ENCODE assay signal across 8 cellular contexts in genomic region chr12:52023182-52023975, GRCh38. TPM values are rescaled to one million over a fixed set of nuclear protein-coding genes. Genes with fewer than 3 reads are reported as not detected.
A peak's percentile ranks its signal among the peaks of the same experiment; 100 is the strongest.
DNase-seq lines count a peak whose midpoint lies in the region; TF ChIP-seq lines count a peak whose summit lies in the region.

No MANE protein-coding gene starts in this region.

- no peaks in the 10 kb centered on the region for H3K9me3 Mint-ChIP-seq in progenitor cell of endocrine pancreas (ENCODE audit: low read depth)

- no peaks in the 10 kb centered on the region for H3F3A ChIP-seq in MM.1S (ENCODE audit: insufficient read depth, low read length)

- DNase-seq in AG04449 (ENCODE audit: low read depth, low spot score) (no peak), GM19238 (ENCODE audit: insufficient read length, low spot score) (peak; percentile 90), MM.1S (peak; percentile 81), SW 1271 (lab: John Stamatoyannopoulos, UW) (peak; percentile 41 to 74), left ventricle myocardium inferior (peak; percentile 89), progenitor cell of endocrine pancreas (ENCODE audit: low spot score, unreplicated experiment) (peak; percentile 90), ureter (ENCODE audit: low spot score) (peak; percentile 89)
- DNase-seq in activated naive CD8-positive, alpha-beta T cell treated with anti-CD3 and anti-CD28 coated beads, Interleukin-2, amount 50 U/mL, for 16 hours (ENCODE audit: low read depth, low spot score) = peak; percentile 83

- CTCF ChIA-PET in AG04449 (lab: Yijun Ruan, JAX) = interaction anchor here (0.6 to 32.6 kb wide), 26 partner anchors 2 to 857 kb away, joined by 3 to 1695 read pairs (median 4); partner anchors contain the start of genes ANKRD33, ATG101, NR4A1 and SMIM41

- H3K9ac ChIP-seq in MM.1S (ENCODE audit: low read length) = peak overlapping the region; percentile 21; the same call in 1 of the 2 replicates

- no peaks in the 10 kb centered on the region for H4K20me1 ChIP-seq in MM.1S (ENCODE audit: insufficient read depth, low read length)

- H2AFZ ChIP-seq in MM.1S (ENCODE audit: low read length) = peak overlapping the region; percentile 86

- H3K9me3 ChIP-seq in MM.1S (replicated peaks; ENCODE audit: insufficient read depth, low read length) (no peaks in the 10 kb centered on the region), left ventricle myocardium inferior (replicated peaks) (no peaks in the 10 kb centered on the region)

- no peaks in the 10 kb centered on the region for H3K36me3 Mint-ChIP-seq in progenitor cell of endocrine pancreas (ENCODE audit: insufficient read depth)

- intact Hi-C loops in left ventricle myocardium inferior (cut with micrococcal nuclease) = no loop called here

- no peak overlapping the region for H3K27ac ChIP-seq in MM.1S (ENCODE audit: low read length)
- peak overlapping the region; percentile 73 for H3K27ac ChIP-seq in left ventricle myocardium inferior (replicated peaks)

- POLR2A ChIA-PET in AG04449 (lab: Yijun Ruan, JAX) = interaction anchor here (0.6 to 1.0 kb wide), 2 partner anchors 9 to 17 kb away, joined by 3 read pairs; partner anchors contain the start of gene TAMALIN

- H3K27ac Mint-ChIP-seq in progenitor cell of endocrine pancreas = no peak overlapping the region

- H3K4me1 Mint-ChIP-seq in progenitor cell of endocrine pancreas (ENCODE audit: low read depth) = peaks cover 30% of the 10 kb centered on the region

- H3K79me2 ChIP-seq in MM.1S (ENCODE audit: low read length) = no peaks in the 10 kb centered on the region

- no peaks in the 10 kb centered on the region for H3K36me3 ChIP-seq in MM.1S (replicated peaks; ENCODE audit: insufficient read depth, low read length)
- H3K36me3 ChIP-seq in left ventricle myocardium inferior = no peaks in the 10 kb centered on the region

- peak overlapping the region; percentile 69 for H3K4me3 Mint-ChIP-seq in progenitor cell of endocrine pancreas (ENCODE audit: low read depth)

- H3K4me3 ChIP-seq in AG04449 (ENCODE audit: low read depth, low read length) = peak overlapping the region; percentile 59
- H3K4me3 ChIP-seq in MM.1S (ENCODE audit: low read length) = peak overlapping the region; percentile 71
- peak overlapping the region; percentile 72 for H3K4me3 ChIP-seq in left ventricle myocardium inferior

- TF ChIP-seq CTCF in AG04449 (IDR thresholded peaks at IDR 0.05; ENCODE audit: insufficient read depth, low read length, missing control alignments) (peak; percentile 98), MM.1S (IDR thresholded peaks at IDR 0.05; ENCODE audit: low read length) (peak; percentile 90), left ventricle myocardium inferior (IDR thresholded peaks at IDR 0.05; ENCODE audit: borderline replicate concordance) (peak; percentile 94), progenitor cell of endocrine pancreas (IDR thresholded peaks at IDR 0.05; ENCODE audit: unreplicated experiment) (peak; percentile 93)

- peaks cover 6% of the 10 kb centered on the region for H3K4me1 ChIP-seq in MM.1S (ENCODE audit: low read length)
- peaks cover 55% of the 10 kb centered on the region for H3K4me1 ChIP-seq in left ventricle myocardium inferior

- peaks cover 43% of the 10 kb centered on the region for H3K27me3 ChIP-seq in MM.1S (replicated peaks; ENCODE audit: insufficient read depth, low read length)
- H3K27me3 ChIP-seq in left ventricle myocardium inferior (ENCODE audit: low read depth) = no peaks in the 10 kb centered on the region

- peaks cover 16% of the 10 kb centered on the region for H3K27me3 Mint-ChIP-seq in progenitor cell of endocrine pancreas

- H3K9me2 ChIP-seq in MM.1S (replicated peaks; ENCODE audit: insufficient read depth, low read length) = no peaks in the 10 kb centered on the region

- H3K4me2 ChIP-seq in MM.1S (ENCODE audit: low read depth, low read length) = peak overlapping the region; percentile 97

RNA-seq across cellular contexts. Expression of gene TAMALIN, which starts 16.6 kb away (rescaled TPM):
- total RNA-seq in left ventricle myocardium inferior (20.0 TPM), progenitor cell of endocrine pancreas (12.5 and 15.5 TPM in 2 replicates), ureter (50.7 TPM)

RNA-seq across cellular contexts. Expression of gene NR4A1, which starts 27.9 kb away (rescaled TPM):
- total RNA-seq in left ventricle myocardium inferior (55.5 TPM), progenitor cell of endocrine pancreas (21.7 and 22.8 TPM in 2 replicates), ureter (79.2 TPM)

RNA-seq across cellular contexts. Expression of gene ATG101, which starts 46.4 kb away (rescaled TPM):
- 23.8 TPM for total RNA-seq in left ventricle myocardium inferior
- 23.5 and 26.4 TPM in 2 replicates for total RNA-seq in progenitor cell of endocrine pancreas
- total RNA-seq in ureter = 27.2 TPM

RNA-seq across cellular contexts. Expression of gene SMIM41, which starts 56.1 kb away (rescaled TPM):
- total RNA-seq in left ventricle myocardium inferior (0.30 TPM), progenitor cell of endocrine pancreas (not detected in 2 replicates), ureter (0.78 TPM)
